ENCODE assay signal across 14 cellular contexts in genomic region chr7:99099499-99100077, GRCh38. TPM values are rescaled to one million over a fixed set of nuclear protein-coding genes. Genes with fewer than 3 reads are reported as not detected.
DNase-seq lines count a peak whose midpoint lies in the region; ATAC-seq, FAIRE-seq and TF ChIP-seq lines count a peak whose summit lies in the region.
"Had no signal": no experiment of that assay in that cellular context is flagged by ENCODE, and none has a peak within 500 bp of the region (broad histone marks: within the 10 kb centered on the region; RNA-seq: fewer than 3 reads in every experiment).

No MANE protein-coding gene starts in this region.

- peak overlapping the region; percentile 16 for H3K4me3 ChIP-seq in endodermal cell (ENCODE audit: low read length)
- peak overlapping the region; percentile 44 to 62 (median 46); a peak in 5 of 6 replicates for H3K4me3 ChIP-seq in HepG2 (replicated peaks in 1 of 3; ENCODE audit: insufficient read depth in 1 of 3, low read depth in 2 of 3, low read length in 3 of 3)
- peak overlapping the region; percentile 41 for H3K4me3 ChIP-seq in thoracic aorta
- H3K4me3 ChIP-seq: SJSA1 had no signal

- DNase-seq in LoVo (ENCODE audit: low spot score) (peak; percentile 66), endodermal cell (peak; percentile 61), HepG2 (ENCODE audit: low spot score) (peak; percentile 50), thoracic aorta (ENCODE audit: low spot score) (no peak), medulla oblongata (ENCODE audit: extremely low spot score) (no peak), substantia nigra (lab: John Stamatoyannopoulos, UW) (no peak)
- DNase-seq: activated CD4-positive, alpha-beta T cell treated with anti-CD3 and anti-CD28 coated beads, Interleukin-2, amount 50 U/mL, for 1 hour; activated naive CD4-positive, alpha-beta T cell treated with anti-CD3 and anti-CD28 coated beads, Interleukin-2, amount 10 ng/mL, durations not matched to agents 7 days and 5 days; DMS153; effector memory CD8-positive, alpha-beta T cell; NCI-H2171 treated with DMSO at 0.1 percent for 48 hours had no signal

- H3K79me2 ChIP-seq in HepG2 (ENCODE audit: insufficient read depth, low read length), result peaks cover 69% of the 10 kb centered on the region

- ATAC-seq in HepG2 (peak; percentile 61), thoracic aorta (ENCODE audit: insufficient number of reproducible peaks, low FRiP score, low read depth) (peak; percentile 10), GM18511 (IDR thresholded peaks at IDR 0.05; ENCODE audit: unreplicated experiment) (no peak), GM21367 (IDR thresholded peaks at IDR 0.05; ENCODE audit: unreplicated experiment) (no peak)
- ATAC-seq: effector memory CD8-positive, alpha-beta T cell had no signal

- no peaks in the 10 kb centered on the region for H3K27me3 ChIP-seq in endodermal cell (ENCODE audit: control insufficient read depth, insufficient read depth, low read length, poor library complexity, severe bottlenecking)
- no peaks in the 10 kb centered on the region for H3K27me3 ChIP-seq in HepG2 (ENCODE audit: control insufficient read depth in 1 of 2, insufficient read depth in 2 of 2, low read length in 2 of 2)
- no peaks in the 10 kb centered on the region for H3K27me3 ChIP-seq in thoracic aorta (replicated peaks; ENCODE audit: insufficient read depth)
- H3K27me3 ChIP-seq: SJSA1 had no signal

- H3K9me3 ChIP-seq in endodermal cell (ENCODE audit: control insufficient read depth, low read length) (peaks cover 11% of the 10 kb centered on the region), HepG2 (ENCODE audit: low read length) (no peaks in the 10 kb centered on the region), thoracic aorta (no peaks in the 10 kb centered on the region)

- H3K27ac ChIP-seq in endodermal cell (ENCODE audit: low read depth, low read length) (no peak overlapping the region), HepG2 (ENCODE audit: extremely low read length, insufficient read depth, low read length) (peak overlapping the region; percentile 98), thoracic aorta (peak overlapping the region; percentile 57 to 70), substantia nigra (ENCODE audit: low read depth, low read length, poor library complexity, severe bottlenecking) (no peak overlapping the region)
- H3K27ac ChIP-seq: SJSA1 had no signal

- CTCF ChIA-PET in HepG2 (lab: Yijun Ruan, JAX; ENCODE audit: low intra/inter-chr PET ratio, low total read pairs), result no interaction called here

- POLR2A ChIA-PET in HepG2 (lab: Yijun Ruan, JAX), result interaction anchor here (0.6 to 3.1 kb wide), 15 partner anchors 9 to 174 kb away, joined by 3 to 31 read pairs (median 4); partner anchors contain the start of genes KPNA7 and SMURF1

- TF ChIP-seq POLR2A in HepG2 (IDR thresholded peaks at IDR 0.05; ENCODE audit: insufficient read depth in 1 of 2, low read depth in 2 of 2, low read length in 2 of 2), result no peak

- peaks cover 4% of the 10 kb centered on the region for H3K36me3 ChIP-seq in endodermal cell (ENCODE audit: control insufficient read depth, insufficient read depth, low read length)
- H3K36me3 ChIP-seq in HepG2 (replicated peaks in 1 of 2; ENCODE audit: control insufficient read depth in 1 of 2, insufficient read depth in 2 of 2, low read length in 2 of 2), result no peaks in the 10 kb centered on the region
- H3K36me3 ChIP-seq in thoracic aorta, result no peaks in the 10 kb centered on the region
- H3K36me3 ChIP-seq: SJSA1 had no signal

- H3K27me3 Mint-ChIP-seq in endodermal cell (ENCODE audit: insufficient read depth), result no peaks in the 10 kb centered on the region
- H3K27me3 Mint-ChIP-seq: activated naive CD4-positive, alpha-beta T cell treated with anti-CD3 and anti-CD28 coated beads, Interleukin-2, amount 10 ng/mL, durations not matched to agents 7 days and 5 days; effector memory CD8-positive, alpha-beta T cell had no signal

- TF ChIP-seq EP300 in HepG2 (IDR thresholded peaks at IDR 0.05; ENCODE audit: low read depth in 2 of 2, low read length in 2 of 2) (no peak), HepG2 (CRISPR knock-in tag; IDR thresholded peaks at IDR 0.05; ENCODE audit: borderline replicate concordance) (no peak)

- FAIRE-seq in HepG2 (lab: Jason Lieb, UNC), result no peak

- H3K4me1 ChIP-seq in endodermal cell (ENCODE audit: control insufficient read depth, insufficient read depth, low read length) (no peaks in the 10 kb centered on the region), HepG2 (ENCODE audit: insufficient read depth, low read length) (peaks cover 74% of the 10 kb centered on the region), thoracic aorta (ENCODE audit: control insufficient read depth in 1 of 2, low read depth in 2 of 2) (peaks cover 28 to 79% of the 10 kb centered on the region in 2 donors)

- H3K4me1 Mint-ChIP-seq in endodermal cell, result peaks cover 29% of the 10 kb centered on the region
- H3K4me1 Mint-ChIP-seq: activated naive CD4-positive, alpha-beta T cell treated with anti-CD3 and anti-CD28 coated beads, Interleukin-2, amount 10 ng/mL, durations not matched to agents 7 days and 5 days had no signal

- peaks cover 3% of the 10 kb centered on the region for H3K9me3 Mint-ChIP-seq in endodermal cell
- H3K9me3 Mint-ChIP-seq: effector memory CD8-positive, alpha-beta T cell had no signal

- H3K36me3 Mint-ChIP-seq in endodermal cell (ENCODE audit: low read depth), result peaks cover 9% of the 10 kb centered on the region

- intact Hi-C loops in HepG2 (cut with micrococcal nuclease; ENCODE audit: unreplicated experiment), result loop anchor here (1.0 to 5.0 kb wide), 3 partner anchors 10 to 113 kb away; partner anchors contain the start of gene SMURF1

- peak overlapping the region; percentile 91 for H3K27ac Mint-ChIP-seq in endodermal cell
- H3K27ac Mint-ChIP-seq: activated naive CD4-positive, alpha-beta T cell treated with anti-CD3 and anti-CD28 coated beads, Interleukin-2, amount 10 ng/mL, durations not matched to agents 7 days and 5 days; effector memory CD8-positive, alpha-beta T cell had no signal

- TSS peak; percentile 52 for BruUV-seq in HepG2 (replicated peaks; lab: Mats Ljungman, UMichigan)

- peak overlapping the region; percentile 90 for H3K4me2 ChIP-seq in HepG2 (ENCODE audit: low read depth, low read length)

- peak overlapping the region; percentile 38 for H3K4me3 Mint-ChIP-seq in endodermal cell
- H3K4me3 Mint-ChIP-seq: activated naive CD4-positive, alpha-beta T cell treated with anti-CD3 and anti-CD28 coated beads, Interleukin-2, amount 10 ng/mL, durations not matched to agents 7 days and 5 days; effector memory CD8-positive, alpha-beta T cell had no signal

- H4K20me1 ChIP-seq in HepG2 (ENCODE audit: insufficient read depth, low read length), result no peaks in the 10 kb centered on the region

- TF ChIP-seq RAD21 in HepG2 (CRISPR knock-in tag; IDR thresholded peaks at IDR 0.05), result no peak; the same call in 1 of the 2 replicates

- in situ Hi-C loops in HepG2 (cut with HindIII; ENCODE audit: extremely low pct_ligation_motif_present, low pct_unique_long_range_greater_than_20kb), result loop anchor here (5.0 kb wide), 1 partner anchor 43 kb away; the partner anchor contains the start of gene SMURF1

- no peak overlapping the region for H2AFZ ChIP-seq in HepG2 (ENCODE audit: low read length)

- TF ChIP-seq CTCF in endodermal cell (conservative IDR thresholded peaks at IDR 0.05) (no peak), HepG2 (CRISPR knock-in tag; IDR thresholded peaks at IDR 0.05) (no peak), thoracic aorta (IDR thresholded peaks at IDR 0.05) (no peak)

- H3K9ac ChIP-seq in endodermal cell (ENCODE audit: extremely low read depth, low read length, poor library complexity, severe bottlenecking) (no peak overlapping the region), HepG2 (ENCODE audit: insufficient read depth, low read depth, low read length) (peak overlapping the region; percentile 76)

- WGBS in endodermal cell (ENCODE audit: insufficient coverage in 1 of 2, insufficient read length in 1 of 2), 2 experiments, result 80 to 89% methylated on average over 2 to 6 of the region's 6 CpGs
- 15% methylated on average over 6 of the region's 6 CpGs for WGBS in HepG2 (ENCODE audit: low lambda C conversion rate)

TF ChIP-seq in HepG2, 621 proteins besides CTCF, POLR2A, EP300 and RAD21 (continues in another document):
- TF ChIP-seq SRY (CRISPR knock-in tag; IDR thresholded peaks at IDR 0.05), result no peak
- no peak for TF ChIP-seq MEIS2 (CRISPR knock-in tag; IDR thresholded peaks at IDR 0.05)
- no peak for TF ChIP-seq REXO4 (CRISPR knock-in tag; IDR thresholded peaks at IDR 0.05; ENCODE audit: borderline replicate concordance)
- TF ChIP-seq NR2C2 (CRISPR knock-in tag; IDR thresholded peaks at IDR 0.05; ENCODE audit: borderline replicate concordance), result no peak
- TF ChIP-seq SALL2 (CRISPR knock-in tag; IDR thresholded peaks at IDR 0.05), result 0 out of 2 replicates have a peak, but pooled peaks have one; percentile 22

RNA-seq across cellular contexts. Expression of gene SMURF1, which starts 44.3 kb away (rescaled TPM):
- total RNA-seq in endodermal cell (10 to 100 TPM; 31.6 to 38.1 TPM), HepG2 (2016; rRNA removed; fragmentation: Illumina TruSeq; extraction: Trizol) (11.1 and 12.0 TPM in 2 replicates), thoracic aorta (10 to 100 TPM; 33.8 to 40.9 TPM)
- polyA plus RNA-seq in endodermal cell (2013, experiment 1 of 2), result 17.8 TPM
- 18.9 TPM for polyA plus RNA-seq in endodermal cell (2013, experiment 2 of 2)
- 2.3 and 2.9 TPM in 2 replicates for total RNA-seq in HepG2 (2016; cell fraction: cytosol; rRNA removed; fragmentation: Illumina TruSeq; extraction: Trizol; ENCODE audit: low read depth)
- total RNA-seq in HepG2 (2016; cell fraction: insoluble cytoplasmic fraction; rRNA removed; fragmentation: Illumina TruSeq; extraction: Trizol), result 8.8 and 11.5 TPM in 2 replicates
- total RNA-seq in HepG2 (2016; cell fraction: membrane; rRNA removed; fragmentation: Illumina TruSeq; extraction: Trizol), result 6.2 and 6.6 TPM in 2 replicates
- total RNA-seq in HepG2 (2016; cell fraction: nucleus; rRNA removed; fragmentation: Illumina TruSeq; extraction: Trizol), result 8.5 and 10.7 TPM in 2 replicates
- polyA plus RNA-seq in HepG2 (2011; rRNA removed), result 8.3 and 8.7 TPM in 2 replicates
- 4.6 and 5.6 TPM in 2 replicates for polyA plus RNA-seq in HepG2 (2011; cell fraction: cytosol; rRNA removed)
- polyA plus RNA-seq in HepG2 (2011; cell fraction: nucleus; rRNA removed), result 13.6 and 15.4 TPM in 2 replicates
- polyA plus RNA-seq in HepG2 (2012), result 10.1 and 10.6 TPM in 2 replicates
- polyA plus RNA-seq in HepG2 (2016; cell fraction: cytosol; fragmentation: Illumina TruSeq; extraction: Trizol; ENCODE audit: low read depth), result 0.75 and 0.81 TPM in 2 replicates
- polyA plus RNA-seq in HepG2 (2016; cell fraction: insoluble cytoplasmic fraction; fragmentation: Illumina TruSeq; extraction: Trizol; ENCODE audit: low read depth), result 7.6 and 8.8 TPM in 2 replicates
- 1.8 and 2.7 TPM in 2 replicates for polyA plus RNA-seq in HepG2 (2016; cell fraction: membrane; fragmentation: Illumina TruSeq; extraction: Trizol; ENCODE audit: low read depth)
- polyA plus RNA-seq in HepG2 (2016; cell fraction: nucleus; fragmentation: Illumina TruSeq; extraction: Trizol; ENCODE audit: insufficient read depth, low read depth), result 15.0 and 17.6 TPM in 2 replicates
- 9.8 and 14.1 TPM in 2 replicates for polyA minus RNA-seq in HepG2 (2011; rRNA and poly(A)+ RNA removed; ENCODE audit: low replicate concordance)
- 5.8 and 6.4 TPM in 2 replicates for polyA minus RNA-seq in HepG2 (2011; cell fraction: cytosol; rRNA and poly(A)+ RNA removed)
- polyA minus RNA-seq in HepG2 (2011; cell fraction: nucleus; rRNA and poly(A)+ RNA removed), result 13.4 and 14.2 TPM in 2 replicates

Comparison
In these comparisons a context has a peak if more than half of its experiments do, and no peak if none do; other contexts are left out.
1. DNase-seq: peak in LoVo (single experiment), endodermal cell (single experiment) and HepG2 (single experiment); none in thoracic aorta (single experiment), medulla oblongata (single experiment) and substantia nigra (0 of 49).
2. H3K27ac ChIP-seq: peak in HepG2 (single experiment) and thoracic aorta (2 of 2); none in endodermal cell (single experiment) and substantia nigra (single experiment).
3. ATAC-seq: peak in HepG2 (single experiment) and thoracic aorta (single experiment); none in GM18511 (single experiment) and GM21367 (single experiment).
4. Peak in every context shown above with its lines, with median percentiles within 50 percentile points of each other: H3K4me3 ChIP-seq.